14 cellular contexts compared by ENCODE assay signal in genomic region chr6:111971866-111972532, GRCh38.
DNase-seq lines count a peak whose midpoint lies in the region; ATAC-seq and TF ChIP-seq lines count a peak whose summit lies in the region.
"Had no signal": no experiment of that assay in that cellular context is flagged by ENCODE, and none has a peak within 500 bp of the region (broad histone marks: within the 10 kb centered on the region; RNA-seq: fewer than 3 reads in every experiment).

No MANE protein-coding gene starts in this region.

- TF ChIP-seq CTCF in mesothelial cell of epicardium (IDR thresholded peaks at IDR 0.05; ENCODE audit: unreplicated experiment), result no peak
- no peak for TF ChIP-seq CTCF in right lobe of liver (IDR thresholded peaks at IDR 0.05)

- H3K27me3 ChIP-seq in ACC112 (ENCODE audit: insufficient read depth, low read length) (no peaks in the 10 kb centered on the region), adipocyte (replicated peaks; ENCODE audit: control insufficient read depth, insufficient read depth, low read length) (no peaks in the 10 kb centered on the region), right lobe of liver (no peaks in the 10 kb centered on the region)

- no peak overlapping the region for H3K4me3 Mint-ChIP-seq in mesothelial cell of epicardium

- no peak overlapping the region for H3K4me3 ChIP-seq in ACC112 (ENCODE audit: low read depth, low read length)
- no peak overlapping the region for H3K4me3 ChIP-seq in adipocyte (ENCODE audit: low read length)
- H3K4me3 ChIP-seq in right lobe of liver, result no peak overlapping the region

- H3K27ac Mint-ChIP-seq in mesothelial cell of epicardium, result peak overlapping the region; percentile 96

- H3K36me3 ChIP-seq in ACC112 (ENCODE audit: insufficient read depth, low read length), result no peaks in the 10 kb centered on the region
- H3K36me3 ChIP-seq in adipocyte (ENCODE audit: control insufficient read depth, insufficient read depth, low read length, severe bottlenecking), result no peaks in the 10 kb centered on the region
- no peaks in the 10 kb centered on the region for H3K36me3 ChIP-seq in right lobe of liver

- H3K4me1 ChIP-seq in ACC112 (ENCODE audit: control insufficient read depth, insufficient read depth, low read length, unreplicated experiment) (peaks cover 32% of the 10 kb centered on the region), adipocyte (ENCODE audit: control insufficient read depth, insufficient read depth, low read length) (peaks cover 29% of the 10 kb centered on the region), right lobe of liver (no peaks in the 10 kb centered on the region)

- intact Hi-C loops in right lobe of liver (cut with DNase I), result no loop called here

- H3K27me3 Mint-ChIP-seq in mesothelial cell of epicardium (ENCODE audit: low read depth), result no peaks in the 10 kb centered on the region

- 86% methylated on average over 4 of the region's 5 CpGs for WGBS in right lobe of liver (ENCODE audit: insufficient coverage, low coverage, low lambda C conversion rate, missing lambda C conversion rate)

- peaks cover 48% of the 10 kb centered on the region for H3K4me1 Mint-ChIP-seq in mesothelial cell of epicardium

- peak overlapping the region; percentile 52 for H2AFZ ChIP-seq in ACC112 (ENCODE audit: low read length, unreplicated experiment)

- peak overlapping the region; percentile 73 for H3K9ac ChIP-seq in adipocyte (ENCODE audit: low read length)

- H3K36me3 Mint-ChIP-seq in mesothelial cell of epicardium, result no peaks in the 10 kb centered on the region

- no peaks in the 10 kb centered on the region for H3K9me3 ChIP-seq in adipocyte (ENCODE audit: control insufficient read depth, low read length)
- no peaks in the 10 kb centered on the region for H3K9me3 ChIP-seq in right lobe of liver

- TF ChIP-seq POLR2A in right lobe of liver (IDR thresholded peaks at IDR 0.05), result no peak

- H3K27ac ChIP-seq in ACC112 (ENCODE audit: low read depth, low read length), result peak overlapping the region; percentile 93
- H3K27ac ChIP-seq in right lobe of liver, result no peak overlapping the region

- no peak for ATAC-seq in right lobe of liver

- H3K9me3 Mint-ChIP-seq in mesothelial cell of epicardium, result no peaks in the 10 kb centered on the region

- DNase-seq in ELR (ENCODE audit: low read depth) (peak; percentile 31), adipocyte (ENCODE audit: low read depth) (no peak), mesothelial cell of epicardium (ENCODE audit: low spot score in 2 of 2, unreplicated experiment in 2 of 2) (no peak), NCI-H1694 treated with DMSO at 0.1 percent for 48 hours (lab: John Stamatoyannopoulos, UW) (no peak), right lobe of liver (no peak), NCI-H1694 (lab: John Stamatoyannopoulos, UW) (no peak), NCI-H510A (lab: John Stamatoyannopoulos, UW) (no peak)
- DNase-seq: activated CD4-positive, CD25-positive, alpha-beta regulatory T cell treated with anti-CD3 and anti-CD28 coated beads, Interleukin-2, amount 50 U/mL, for 72 hours; CD8-positive, alpha-beta memory T cell; effector CD8-positive, alpha-beta T cell; Kasumi-1; NCI-H226; retina had no signal

- H3K79me2 ChIP-seq in ACC112 (ENCODE audit: control insufficient read depth, insufficient read depth, low read length, unreplicated experiment), result no peaks in the 10 kb centered on the region
